Comparison of ENCODE assay signal across 8 cellular contexts in genomic region chr7:116583653-116584052, GRCh38. TPM values are rescaled to one million over a fixed set of nuclear protein-coding genes. Genes with fewer than 3 reads are reported as not detected.
DNase-seq lines count a peak whose midpoint lies in the region; ATAC-seq and TF ChIP-seq lines count a peak whose summit lies in the region.

No MANE protein-coding gene starts in this region.

- POLR2A ChIA-PET in RWPE1 (lab: Yijun Ruan, JAX; ENCODE audit: low non-redundant PET), result no interaction called here

- H3K4me3 Mint-ChIP-seq in Calu3 (ENCODE audit: low read depth, unreplicated experiment), result no peak overlapping the region

- no peaks in the 10 kb centered on the region for H3K9me3 Mint-ChIP-seq in Calu3 (ENCODE audit: low read depth, unreplicated experiment)

- no peaks in the 10 kb centered on the region for H3K27me3 Mint-ChIP-seq in Calu3 (ENCODE audit: unreplicated experiment)

- intact Hi-C loops in Calu3 (cut with micrococcal nuclease; ENCODE audit: unreplicated experiment), result no loop called here

- H3K4me3 ChIP-seq in brain microvascular endothelial cell (ENCODE audit: low read depth, low read length) (no peak overlapping the region), upper lobe of left lung (no peak overlapping the region)

- no peak for TF ChIP-seq EP300 in upper lobe of left lung (IDR thresholded peaks at IDR 0.05)

- H3K36me3 ChIP-seq in brain microvascular endothelial cell (replicated peaks) (no peaks in the 10 kb centered on the region), upper lobe of left lung (no peaks in the 10 kb centered on the region)

- ATAC-seq in GM19351 (IDR thresholded peaks at IDR 0.05; ENCODE audit: unreplicated experiment), result peak; percentile 88
- ATAC-seq in HG03139 (IDR thresholded peaks at IDR 0.05; ENCODE audit: unreplicated experiment), result peak; percentile 87
- no peak for ATAC-seq in upper lobe of left lung (ENCODE audit: low FRiP score in 2 of 2)

- peaks cover 6 to 14% (median 10%) of the 10 kb centered on the region in 4 donors for H3K4me1 ChIP-seq in upper lobe of left lung

- CTCF ChIA-PET in RWPE1 (lab: Yijun Ruan, JAX) (interaction anchor here (0.7 kb wide), 1 partner anchor 58 kb away, joined by 3 read pairs; no protein-coding TSS in a partner anchor), Calu3 (lab: Charles Lee) (no interaction called here)

- TF ChIP-seq CTCF in brain microvascular endothelial cell (IDR thresholded peaks at IDR 0.05; ENCODE audit: low read depth, low read length, missing control alignments) (no peak), RWPE1 (conservative IDR thresholded peaks at IDR 0.05; ENCODE audit: low read depth) (no peak), Calu3 (IDR thresholded peaks at IDR 0.05; ENCODE audit: unreplicated experiment) (no peak), upper lobe of left lung (IDR thresholded peaks at IDR 0.05) (no peak)

- H3K27ac Mint-ChIP-seq in Calu3 (ENCODE audit: unreplicated experiment), result no peak overlapping the region

- no peaks in the 10 kb centered on the region for H3K9me3 ChIP-seq in upper lobe of left lung

- no peak for TF ChIP-seq POLR2A in upper lobe of left lung (IDR thresholded peaks at IDR 0.05)

- no TSS peak for BruUV-seq in Calu3 (replicated peaks; lab: Mats Ljungman, UMichigan)

- H3K27me3 ChIP-seq in brain microvascular endothelial cell (replicated peaks), result no peaks in the 10 kb centered on the region
- H3K27me3 ChIP-seq in upper lobe of left lung, result no peaks in the 10 kb centered on the region

- H3K36me3 Mint-ChIP-seq in Calu3 (ENCODE audit: insufficient read depth, unreplicated experiment), result no peaks in the 10 kb centered on the region

- peak overlapping the region; percentile 73 for H3K27ac ChIP-seq in brain microvascular endothelial cell
- H3K27ac ChIP-seq in RWPE1, result no peak overlapping the region
- H3K27ac ChIP-seq in upper lobe of left lung, result peak overlapping the region in 1 of 4 donors; percentile 21

- peaks cover 25% of the 10 kb centered on the region for H3K4me1 Mint-ChIP-seq in Calu3 (ENCODE audit: low read depth, unreplicated experiment)

- WGBS in upper lobe of left lung, 2 donors, result 22 to 35% methylated on average over 1 of the region's 1 CpG

- peak; percentile 26 for DNase-seq in ELR (ENCODE audit: low read depth)
- DNase-seq in brain microvascular endothelial cell, result no peak
- no peak for DNase-seq in RWPE1 (ENCODE audit: low spot score)
- DNase-seq in central memory CD4-positive, alpha-beta T cell, result no peak
- DNase-seq in Calu3, result no peak
- DNase-seq in upper lobe of left lung, result no peak

- in situ Hi-C loops in brain microvascular endothelial cell (cut with HindIII; ENCODE audit: low pct_ligation_motif_present, low sequenced_read_pairs), result loop anchor here (25.0 kb wide), 1 partner anchor 321 kb away; no protein-coding TSS in a partner anchor

RNA-seq across cellular contexts. Expression of gene CAV1, which starts 58.8 kb away (rescaled TPM):
- total RNA-seq in Calu3 (2022), result 13.3 and 15.9 TPM in 2 replicates
- 100 to 1,000 TPM; 207 to 951 (median 552) TPM for total RNA-seq in upper lobe of left lung

Comparison
In these comparisons a context has a peak if more than half of its experiments do, and no peak if none do; other contexts are left out.
1. ATAC-seq: peak in GM19351 (single experiment) and HG03139 (single experiment); none in upper lobe of left lung (0 of 2).
2. RNA of gene CAV1, which starts 58.8 kb away (total RNA-seq): 207 to 951 TPM in upper lobe of left lung; 13.3 to 15.9 TPM in Calu3; every median in the first group is over 10 times any median in the second.